8 cellular contexts compared by ENCODE assay signal in the genomic region with DNA sequence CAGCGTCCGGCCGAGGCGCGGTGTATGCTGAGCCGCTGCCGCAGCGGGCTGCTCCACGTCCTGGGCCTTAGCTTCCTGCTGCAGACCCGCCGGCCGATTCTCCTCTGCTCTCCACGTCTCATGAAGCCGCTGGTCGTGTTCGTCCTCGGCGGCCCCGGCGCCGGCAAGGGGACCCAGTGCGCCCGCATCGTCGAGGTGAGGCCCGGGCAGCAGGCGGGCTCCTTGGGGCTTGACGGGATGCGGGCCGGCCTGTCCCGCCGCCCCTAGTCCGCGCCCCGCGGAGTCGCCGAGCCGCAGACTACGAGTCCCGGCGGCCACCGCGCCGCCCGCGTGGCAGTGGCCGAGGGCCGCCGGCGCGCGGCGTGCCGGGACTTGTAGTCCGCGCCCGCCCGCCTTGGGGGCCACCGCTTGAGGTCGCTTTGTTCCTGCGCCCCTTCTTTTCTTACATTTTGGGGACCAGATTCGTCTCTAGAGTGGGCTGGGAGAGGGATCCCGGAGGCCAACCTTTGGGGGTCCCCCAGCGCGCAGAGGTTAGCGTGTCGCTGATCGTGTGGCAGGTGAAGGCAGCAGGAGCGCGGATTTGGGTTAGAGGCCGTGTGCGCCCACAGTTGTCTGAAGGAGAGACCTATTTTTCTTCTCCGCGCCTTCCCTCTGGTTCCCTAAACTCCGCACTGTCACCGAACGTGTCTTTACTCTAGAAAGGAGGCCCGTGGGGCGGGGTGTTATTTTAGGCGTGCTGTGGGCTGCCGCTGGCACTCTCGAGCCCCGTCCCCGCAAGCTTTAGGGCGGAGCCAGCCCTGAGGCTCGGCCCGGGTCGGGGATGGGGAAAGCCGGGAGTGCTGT.
DNase-seq lines count a peak whose midpoint lies in the region; ATAC-seq and TF ChIP-seq lines count a peak whose summit lies in the region.

No MANE protein-coding gene starts in this region.

- peak overlapping the region; percentile 94 for H3K27ac ChIP-seq in C4-2B

- H3K36me3 Mint-ChIP-seq in memory B cell = no peaks in the 10 kb centered on the region

- peaks cover 9% of the 10 kb centered on the region for H3K4me1 Mint-ChIP-seq in memory B cell

- peak; percentile 31 for TF ChIP-seq CTCF in C4-2B (conservative IDR thresholded peaks at IDR 0.05)

- no peak overlapping the region for H3K27ac Mint-ChIP-seq in memory B cell

- DNase-seq in NCI-H526 (lab: John Stamatoyannopoulos, UW) (peak; percentile 59 to 90), memory B cell (ENCODE audit: low spot score in 2 of 2) (peak; percentile 63 to 81)
- peak; percentile 76 to 80 for DNase-seq in activated CD4-positive, alpha-beta T cell treated with anti-CD3 and anti-CD28 coated beads, Interleukin-2, amount 50 U/mL, for 48 hours
- DNase-seq in effector CD4-positive, alpha-beta T cell = peak; percentile 64
- DNase-seq in stimulated activated CD8-positive, alpha-beta memory T cell treated with anti-CD3 and anti-CD28 coated beads, Interleukin-12 subunit alpha, Interleukin-12 subunit beta, amount 100 ng/mL, for 24 hours (ENCODE audit: extremely low read depth) = peak; percentile 41

- no peaks in the 10 kb centered on the region for H3K9me3 Mint-ChIP-seq in memory B cell

- no peak overlapping the region for H3K4me3 Mint-ChIP-seq in memory B cell

- ATAC-seq in GM19043 (IDR thresholded peaks at IDR 0.05; ENCODE audit: low read depth, unreplicated experiment) (peak; percentile 78), HG03342 (IDR thresholded peaks at IDR 0.05; ENCODE audit: unreplicated experiment) (peak; percentile 82), memory B cell (ENCODE audit: low read depth) (peak; percentile 87)

- H3K27me3 Mint-ChIP-seq in memory B cell = no peaks in the 10 kb centered on the region

Comparison
In these comparisons a context has a peak if more than half of its experiments do, and no peak if none do; other contexts are left out.
1. Peak in every context shown above with its lines: DNase-seq, ATAC-seq and H3K27ac ChIP-seq.